ENCODE assay signal across 9 cellular contexts in the genomic region with DNA sequence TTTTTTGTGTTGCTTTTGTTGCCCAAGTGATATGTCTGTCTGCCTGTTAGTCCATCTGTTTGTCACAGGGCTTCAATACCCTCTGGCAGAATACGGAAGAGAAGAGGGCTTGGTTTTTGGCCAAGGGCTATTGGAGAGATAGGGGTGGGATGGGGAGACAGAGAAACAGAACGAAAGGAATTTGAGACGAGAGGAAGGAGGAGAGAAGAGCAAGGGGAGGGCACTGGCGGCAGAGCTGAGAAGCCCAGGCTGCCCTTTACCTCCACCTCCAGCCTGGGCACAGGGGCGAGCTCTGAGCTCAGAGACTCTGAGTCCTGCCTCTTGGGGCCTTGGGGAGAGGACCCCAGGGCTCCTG. TPM values are rescaled to one million over a fixed set of nuclear protein-coding genes. Genes with fewer than 3 reads are reported as not detected.
DNase-seq lines count a peak whose midpoint lies in the region; ATAC-seq and TF ChIP-seq lines count a peak whose summit lies in the region.
"Had no signal": no experiment of that assay in that cellular context is flagged by ENCODE, and none has a peak within 500 bp of the region (broad histone marks: within the 10 kb centered on the region; RNA-seq: fewer than 3 reads in every experiment).

No MANE protein-coding gene starts in this region.

- no peaks in the 10 kb centered on the region for H3K27me3 Mint-ChIP-seq in nephron (ENCODE audit: low read depth)

- TF ChIP-seq CTCF in right atrium auricular region (IDR thresholded peaks at IDR 0.05) (no peak), breast epithelium (IDR thresholded peaks at IDR 0.05) (no peak), nephron (IDR thresholded peaks at IDR 0.05; ENCODE audit: unreplicated experiment in 3 of 3) (no peak), uterus (IDR thresholded peaks at IDR 0.05) (no peak)

- H3K27me3 ChIP-seq in right atrium auricular region (no peaks in the 10 kb centered on the region), breast epithelium (no peaks in the 10 kb centered on the region), uterus (no peaks in the 10 kb centered on the region)

- H3K9me3 ChIP-seq in right atrium auricular region (no peaks in the 10 kb centered on the region), breast epithelium (no peaks in the 10 kb centered on the region), uterus (no peaks in the 10 kb centered on the region)

- H3K27ac Mint-ChIP-seq in nephron, result peak overlapping the region; percentile 94 to 99 (median 98)

- intact Hi-C loops in Right ventricle myocardium superior (cut with DNase I) (no loop called here), breast epithelium (cut with DNase I; ENCODE audit: low total_unique reads) (loop anchor here (2.0 to 5.0 kb wide), 2 partner anchors 71 to 1151 kb away; a partner anchor contains a TSS), uterus (cut with DNase I; ENCODE audit: low total_unique reads) (loop anchor here (10.0 kb wide), 1 partner anchor 81 kb away; a partner anchor contains a TSS)

- H3K4me3 ChIP-seq in right atrium auricular region (no peak overlapping the region), breast epithelium (no peak overlapping the region), uterus (no peak overlapping the region)

- peak overlapping the region; percentile 37 to 50 (median 39) for H3K4me3 Mint-ChIP-seq in nephron

- peaks cover 87% of the 10 kb centered on the region for H3K4me1 Mint-ChIP-seq in nephron

- H3K36me3 ChIP-seq in right atrium auricular region (no peaks in the 10 kb centered on the region), breast epithelium (no peaks in the 10 kb centered on the region), uterus (no peaks in the 10 kb centered on the region)

- TF ChIP-seq POLR2A in breast epithelium (IDR thresholded peaks at IDR 0.05) (no peak), uterus (IDR thresholded peaks at IDR 0.05) (no peak)

- H3K27ac ChIP-seq in right atrium auricular region (peak overlapping the region; percentile 72 to 86), breast epithelium (peak overlapping the region; percentile 52 to 82), uterus (peak overlapping the region; percentile 65 to 96)
- H3K27ac ChIP-seq: C4-2B had no signal

- ATAC-seq in Right ventricle myocardium superior (ENCODE audit: poor library complexity), result no peak
- ATAC-seq in GM21390 (IDR thresholded peaks at IDR 0.05; ENCODE audit: unreplicated experiment), result no peak

- H3K36me3 Mint-ChIP-seq in nephron (ENCODE audit: low read depth), result no peaks in the 10 kb centered on the region

- H3K4me1 ChIP-seq in right atrium auricular region (peaks cover 0 to 98% of the 10 kb centered on the region in 2 donors), breast epithelium (peaks cover 27 to 37% of the 10 kb centered on the region in 2 donors), uterus (peaks cover 5 to 56% of the 10 kb centered on the region in 2 donors)

- DNase-seq in right atrium auricular region (ENCODE audit: low spot score) (no peak), Right ventricle myocardium superior (no peak), breast epithelium (ENCODE audit: low spot score in 2 of 2) (no peak), uterus (no peak), COR-L47 (lab: John Stamatoyannopoulos, UW) (no peak), H4 (ENCODE audit: low spot score) (no peak)

- H3K9me3 Mint-ChIP-seq in nephron, result no peaks in the 10 kb centered on the region

RNA-seq across cellular contexts. Expression of a gene that starts 33.7 kb away (rescaled TPM):
- total RNA-seq in right atrium auricular region (10 to 100 TPM; 20.7 to 49.0 TPM), Right ventricle myocardium superior (49.3 TPM), breast epithelium (10 to 100 TPM; 41.6 to 93.5 (median 43.2) TPM), uterus (100 to 1,000 TPM in 1 of 4 donors, 10 to 100 TPM in 3; 27.2 to 178 (median 41.1) TPM)
- total RNA-seq in H4 (2014; rRNA removed; shearing (Covaris generic)), result 7.9 and 9.5 TPM in 2 replicates
